Comparison of ENCODE assay signal across 11 cellular contexts in the genomic region with DNA sequence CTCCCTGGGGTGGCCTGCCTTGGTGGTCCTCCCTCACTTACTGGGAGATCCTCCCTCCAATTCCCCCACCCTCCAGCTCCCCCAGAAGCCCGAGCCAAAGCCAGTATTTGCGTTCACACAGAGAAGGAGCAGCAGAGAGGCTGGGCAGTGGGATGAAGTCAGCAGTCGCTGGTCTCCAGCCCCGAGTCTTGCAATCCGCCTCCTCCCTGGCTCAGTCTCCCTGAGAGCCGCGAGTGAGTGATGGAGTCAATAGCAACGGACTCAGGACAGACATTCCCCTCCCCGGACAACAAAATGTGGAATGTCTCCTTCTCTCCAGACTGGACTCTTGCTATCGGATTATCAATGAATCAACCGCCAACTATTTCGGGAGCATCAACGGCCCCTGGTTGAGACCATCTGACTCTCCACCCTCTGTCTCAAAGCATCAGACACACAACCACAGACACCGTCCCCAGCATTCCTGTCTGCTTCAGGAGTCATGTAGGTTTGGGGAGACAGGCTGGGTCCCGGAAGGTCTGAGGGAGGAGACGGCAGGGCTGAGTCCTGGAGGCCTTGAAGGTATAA.
DNase-seq lines count a peak whose midpoint lies in the region; ATAC-seq and TF ChIP-seq lines count a peak whose summit lies in the region.
"Had no signal": no experiment of that assay in that cellular context is flagged by ENCODE, and none has a peak within 500 bp of the region (broad histone marks: within the 10 kb centered on the region; RNA-seq: fewer than 3 reads in every experiment).

No MANE protein-coding gene starts in this region.

- H3K23ac ChIP-seq in mesenchymal stem cell (ENCODE audit: low read length in 2 of 2) = no peak overlapping the region

- no peak overlapping the region for H2AK5ac ChIP-seq in mesenchymal stem cell (ENCODE audit: low read length, severe bottlenecking)

- no peak for ATAC-seq in GM19328 (IDR thresholded peaks at IDR 0.05; ENCODE audit: unreplicated experiment)
- no peak for ATAC-seq in activated T-cell treated with anti-CD3 and anti-CD28 coated beads, Interleukin-2, amount 50 U/mL, for 4 hours

- no peaks in the 10 kb centered on the region for H3K79me1 ChIP-seq in mesenchymal stem cell (replicated peaks; ENCODE audit: low read length, poor library complexity, severe bottlenecking)

- no peaks in the 10 kb centered on the region for H3K27me3 ChIP-seq in HUES6 (ENCODE audit: control insufficient read depth, insufficient read depth, low read length)
- H3K27me3 ChIP-seq in mesenchymal stem cell (ENCODE audit: control insufficient read depth in 1 of 2, insufficient read depth in 1 of 2, low read length in 2 of 2) = no peaks in the 10 kb centered on the region

- H3K4me1 ChIP-seq in HUES6 (ENCODE audit: control insufficient read depth, insufficient read depth, low read length) (peaks cover 24% of the 10 kb centered on the region), mesenchymal stem cell (ENCODE audit: control insufficient read depth, insufficient read depth, low read depth, low read length) (peaks cover 20% of the 10 kb centered on the region)

- DNase-seq in choroid plexus epithelial cell (ENCODE audit: low read depth) (peak; percentile 91), mesenchymal stem cell (peak; percentile 89), foreskin melanocyte (no peak), SHP77 (lab: John Stamatoyannopoulos, UW) (no peak)
- DNase-seq in activated T-cell treated with anti-CD3 and anti-CD28 coated beads, Interleukin-2, amount 50 U/mL, for 4 hours = no peak
- DNase-seq: hippocampal formation; NCI-H2227 treated with DMSO at 0.1 percent for 48 hours; stimulated activated CD4-positive, alpha-beta T cell treated with anti-CD3 and anti-CD28 coated beads, Interleukin-2, amount 100 ng/mL, for 48 hours had no signal

- no peak for TF ChIP-seq CTCF in choroid plexus epithelial cell (conservative IDR thresholded peaks at IDR 0.05; ENCODE audit: low read depth, low read length)

- peak overlapping the region; percentile 55 to 98 for H3K18ac ChIP-seq in mesenchymal stem cell (ENCODE audit: low read depth in 1 of 2, low read length in 2 of 2)

- H2BK120ac ChIP-seq in mesenchymal stem cell (ENCODE audit: low read depth, low read length) = peak overlapping the region; percentile 90

- peak overlapping the region; percentile 84 to 87 for H2BK12ac ChIP-seq in mesenchymal stem cell (ENCODE audit: low read length in 2 of 2)

- H3K4me1 Mint-ChIP-seq in activated T-cell treated with anti-CD3 and anti-CD28 coated beads, Interleukin-2, amount 50 U/mL, for 4 hours (ENCODE audit: low read depth) = peaks cover 19% of the 10 kb centered on the region

- peak overlapping the region; percentile 52 for H4K8ac ChIP-seq in mesenchymal stem cell (ENCODE audit: low read length)

- H2BK15ac ChIP-seq in mesenchymal stem cell (ENCODE audit: low read depth, poor library complexity, severe bottlenecking) = peak overlapping the region; percentile 33

- H3K4me2 ChIP-seq in mesenchymal stem cell (ENCODE audit: low read length, poor library complexity, severe bottlenecking) = no peak overlapping the region

- no peak overlapping the region for H2AFZ ChIP-seq in mesenchymal stem cell (ENCODE audit: low read depth, low read length)

- H3K9me3 ChIP-seq in HUES6 (ENCODE audit: control insufficient read depth, insufficient read depth, low read depth, low read length) (no peaks in the 10 kb centered on the region), mesenchymal stem cell (ENCODE audit: control insufficient read depth, low read length) (no peaks in the 10 kb centered on the region)

- H3K9ac ChIP-seq in HUES6 (ENCODE audit: low read length) (no peak overlapping the region), mesenchymal stem cell (ENCODE audit: low read length) (peak overlapping the region; percentile 93)

- H3K27me3 Mint-ChIP-seq in activated T-cell treated with anti-CD3 and anti-CD28 coated beads, Interleukin-2, amount 50 U/mL, for 4 hours (ENCODE audit: low read depth) = no peaks in the 10 kb centered on the region

- no peak overlapping the region for H2BK5ac ChIP-seq in mesenchymal stem cell (ENCODE audit: low read depth, low read length, poor library complexity, severe bottlenecking)

- H4K91ac ChIP-seq in mesenchymal stem cell (ENCODE audit: low read length) = peak overlapping the region; percentile 82

- 62% methylated on average over 12 of the region's 16 CpGs for WGBS in mesenchymal stem cell

- H3K4ac ChIP-seq in mesenchymal stem cell (ENCODE audit: low read depth in 1 of 2, low read length in 2 of 2) = peak overlapping the region; percentile 5 to 60

- H3K36me3 ChIP-seq in HUES6 (ENCODE audit: control insufficient read depth, insufficient read depth, low read length) (no peaks in the 10 kb centered on the region), mesenchymal stem cell (ENCODE audit: control insufficient read depth in 1 of 2, insufficient read depth in 2 of 2, low read depth in 1 of 2, low read length in 2 of 2) (peaks cover under 1 to 11% of the 10 kb centered on the region in 2 experiments)

- no peak overlapping the region for H3K4me3 Mint-ChIP-seq in activated T-cell treated with anti-CD3 and anti-CD28 coated beads, Interleukin-2, amount 50 U/mL, for 4 hours

- H3K27ac ChIP-seq in HUES6 (ENCODE audit: low read depth, low read length) (peak overlapping the region; percentile 12; the same call in 1 of the 2 replicates), mesenchymal stem cell (ENCODE audit: low read length, poor library complexity, severe bottlenecking) (no peak overlapping the region), temporal lobe (ENCODE audit: low read depth, low read length) (peak overlapping the region; percentile 86)

- H3K4me3 ChIP-seq in HUES6 (ENCODE audit: low read depth, low read length) (no peak overlapping the region), choroid plexus epithelial cell (ENCODE audit: low read depth, low read length) (peak overlapping the region; percentile 59), mesenchymal stem cell (ENCODE audit: insufficient read depth in 1 of 2, low read depth in 1 of 2, low read length in 2 of 2) (peak overlapping the region in 1 of 2 experiments; percentile 76)

- no peaks in the 10 kb centered on the region for H3K36me3 Mint-ChIP-seq in activated T-cell treated with anti-CD3 and anti-CD28 coated beads, Interleukin-2, amount 50 U/mL, for 4 hours (ENCODE audit: insufficient read depth)

- H3K9me3 Mint-ChIP-seq in activated T-cell treated with anti-CD3 and anti-CD28 coated beads, Interleukin-2, amount 50 U/mL, for 4 hours = no peaks in the 10 kb centered on the region

- no peak overlapping the region for H3K14ac ChIP-seq in mesenchymal stem cell (ENCODE audit: low read length in 2 of 2)

Comparison
In these comparisons a context has a peak if more than half of its experiments do, and no peak if none do; other contexts are left out.
1. DNase-seq: peak in choroid plexus epithelial cell (single experiment) and mesenchymal stem cell (single experiment); none in foreskin melanocyte (single experiment), SHP77 (0 of 2) and activated T-cell treated with anti-CD3 and anti-CD28 coated beads, Interleukin-2, amount 50 U/mL, for 4 hours (single experiment).